In genomic region chr16:50737420-50737959, GRCh38 we compare ENCODE assay signal across 2 cellular contexts.
TF ChIP-seq lines count a peak whose summit lies in the region.

No MANE protein-coding gene starts in this region.

TF ChIP-seq in GM12891, 5 proteins besides CTCF, POLR2A, EP300 and RAD21 (continued from another document):
- no peak for TF ChIP-seq POLR2AphosphoS5 (IDR thresholded peaks at IDR 0.05; ENCODE audit: low read depth, low read length)
- TF ChIP-seq PAX5 (IDR thresholded peaks at IDR 0.05; ENCODE audit: insufficient read depth, low read length, severe bottlenecking): no peak

TF ChIP-seq in GM12878, 131 proteins besides CTCF, POLR2A, EP300 and RAD21 (continued from another document):
- TF ChIP-seq PAX8 (IDR thresholded peaks at IDR 0.05): no peak
- peak; percentile 63 for TF ChIP-seq DPF2 (IDR thresholded peaks at IDR 0.05)
- TF ChIP-seq PKNOX1 (IDR thresholded peaks at IDR 0.05): no peak
